Comparison of ENCODE assay signal across 8 cellular contexts in the genomic region with DNA sequence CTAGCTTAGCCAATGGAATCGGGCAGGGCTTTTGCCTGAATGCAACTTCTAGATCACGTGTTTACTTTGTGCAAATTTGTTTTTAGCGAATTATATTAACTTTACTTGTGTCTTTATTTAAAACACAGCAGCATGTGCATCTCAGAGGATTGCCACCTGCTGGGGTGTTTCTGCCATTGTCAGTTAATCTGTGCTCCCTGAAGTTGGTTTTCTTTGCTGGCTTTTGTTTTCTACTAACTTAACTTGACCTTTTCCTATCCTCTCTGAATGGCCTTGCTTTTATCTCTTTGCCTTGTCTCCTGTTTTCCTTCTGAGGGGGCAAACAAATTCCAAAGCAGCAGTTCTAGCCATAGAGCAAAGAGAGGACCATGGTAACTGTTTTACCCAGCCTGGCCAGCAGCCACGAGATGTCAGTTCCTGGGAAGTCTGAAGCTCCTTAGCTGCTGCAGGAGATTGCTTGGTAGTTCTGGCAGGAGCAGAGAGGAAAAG.
DNase-seq lines count a peak whose midpoint lies in the region; ATAC-seq and TF ChIP-seq lines count a peak whose summit lies in the region.

No MANE protein-coding gene starts in this region.

- no peak for ATAC-seq in activated CD8-positive, alpha-beta T cell treated with anti-CD3 and anti-CD28 coated beads for 36 hours
- no peak for ATAC-seq in activated CD8-positive, alpha-beta T cell treated with anti-CD3 and anti-CD28 coated beads, Interleukin-2, amount 10 ng/mL, durations not matched to agents 7 days and 5 days
- ATAC-seq in HG03457 (IDR thresholded peaks at IDR 0.05; ENCODE audit: unreplicated experiment), result peak; percentile 13
- ATAC-seq in activated CD8-positive, alpha-beta memory T cell treated with anti-CD3 and anti-CD28 coated beads, Interleukin-2, amount 10 ng/mL, durations not matched to agents 7 days and 5 days, result no peak

- no peaks in the 10 kb centered on the region for H3K9me3 Mint-ChIP-seq in activated CD8-positive, alpha-beta T cell treated with anti-CD3 and anti-CD28 coated beads for 36 hours
- H3K9me3 Mint-ChIP-seq in activated CD8-positive, alpha-beta T cell treated with anti-CD3 and anti-CD28 coated beads, Interleukin-2, amount 10 ng/mL, durations not matched to agents 7 days and 5 days (ENCODE audit: insufficient read depth), result no peaks in the 10 kb centered on the region
- no peaks in the 10 kb centered on the region for H3K9me3 Mint-ChIP-seq in activated CD8-positive, alpha-beta memory T cell treated with anti-CD3 and anti-CD28 coated beads, Interleukin-2, amount 10 ng/mL, durations not matched to agents 7 days and 5 days (ENCODE audit: low read depth)

- CTCF ChIA-PET in activated CD8-positive, alpha-beta T cell treated with anti-CD3 and anti-CD28 coated beads for 36 hours (lab: Charles Lee), result interaction anchor here (1.2 to 2.1 kb wide), 6 partner anchors 13 to 127 kb away, joined by 3 to 15 read pairs (median 3); no protein-coding TSS in a partner anchor
- CTCF ChIA-PET in activated CD8-positive, alpha-beta T cell treated with anti-CD3 and anti-CD28 coated beads, Interleukin-2, amount 10 ng/mL, durations not matched to agents 7 days and 5 days (lab: Charles Lee), result interaction anchor here (0.8 to 3.5 kb wide), 13 partner anchors 15 to 157 kb away, joined by 3 to 28 read pairs (median 3); no protein-coding TSS in a partner anchor
- CTCF ChIA-PET in activated CD8-positive, alpha-beta memory T cell treated with anti-CD3 and anti-CD28 coated beads, Interleukin-2, amount 10 ng/mL, durations not matched to agents 7 days and 5 days (lab: Charles Lee), result interaction anchor here (0.8 to 2.0 kb wide), 5 partner anchors 21 to 486 kb away, joined by 3 to 6 read pairs (median 4); no protein-coding TSS in a partner anchor

- H3K27ac ChIP-seq in brain microvascular endothelial cell, result peak overlapping the region; percentile 60

- H3K27me3 ChIP-seq in brain microvascular endothelial cell (replicated peaks), result no peaks in the 10 kb centered on the region

- no peaks in the 10 kb centered on the region for H3K36me3 ChIP-seq in brain microvascular endothelial cell (replicated peaks)

- no peak overlapping the region for H3K4me3 ChIP-seq in brain microvascular endothelial cell (ENCODE audit: low read depth, low read length)

- no peaks in the 10 kb centered on the region for H3K36me3 Mint-ChIP-seq in activated CD8-positive, alpha-beta T cell treated with anti-CD3 and anti-CD28 coated beads for 36 hours (ENCODE audit: low read depth)
- H3K36me3 Mint-ChIP-seq in activated CD8-positive, alpha-beta T cell treated with anti-CD3 and anti-CD28 coated beads, Interleukin-2, amount 10 ng/mL, durations not matched to agents 7 days and 5 days (ENCODE audit: low read depth), result no peaks in the 10 kb centered on the region
- no peaks in the 10 kb centered on the region for H3K36me3 Mint-ChIP-seq in activated CD8-positive, alpha-beta memory T cell treated with anti-CD3 and anti-CD28 coated beads, Interleukin-2, amount 10 ng/mL, durations not matched to agents 7 days and 5 days

- TF ChIP-seq CTCF in activated CD8-positive, alpha-beta T cell treated with anti-CD3 and anti-CD28 coated beads for 36 hours (IDR thresholded peaks at IDR 0.05), result no peak
- peak; percentile 76 for TF ChIP-seq CTCF in brain microvascular endothelial cell (IDR thresholded peaks at IDR 0.05; ENCODE audit: low read depth, low read length, missing control alignments)

- POLR2A ChIA-PET in activated CD8-positive, alpha-beta T cell treated with anti-CD3 and anti-CD28 coated beads for 36 hours (lab: Charles Lee), result no interaction called here
- POLR2A ChIA-PET in activated CD8-positive, alpha-beta T cell treated with anti-CD3 and anti-CD28 coated beads, Interleukin-2, amount 10 ng/mL, durations not matched to agents 7 days and 5 days (lab: Charles Lee), result no interaction called here

- DNase-seq in activated CD8-positive, alpha-beta T cell treated with anti-CD3 and anti-CD28 coated beads for 36 hours, result peak; percentile 23
- no peak for DNase-seq in activated CD8-positive, alpha-beta T cell treated with anti-CD3 and anti-CD28 coated beads, Interleukin-2, amount 10 ng/mL, durations not matched to agents 7 days and 5 days
- DNase-seq in brain microvascular endothelial cell (peak; percentile 53), myocyte (ENCODE audit: low read depth) (peak; percentile 50), NCI-H2029 (lab: John Stamatoyannopoulos, UW) (no peak), NCI-H2227 (lab: John Stamatoyannopoulos, UW; ENCODE audit: unreplicated experiment) (no peak)
- no peak for DNase-seq in activated CD8-positive, alpha-beta memory T cell treated with anti-CD3 and anti-CD28 coated beads, Interleukin-2, amount 10 ng/mL, durations not matched to agents 7 days and 5 days

- intact Hi-C loops in activated CD8-positive, alpha-beta T cell treated with anti-CD3 and anti-CD28 coated beads for 36 hours (cut with micrococcal nuclease), result loop anchor here (5.0 kb wide), 1 partner anchor 101 kb away; no protein-coding TSS in a partner anchor

- H3K27ac Mint-ChIP-seq in activated CD8-positive, alpha-beta T cell treated with anti-CD3 and anti-CD28 coated beads for 36 hours, result peak overlapping the region; percentile 22
- H3K27ac Mint-ChIP-seq in activated CD8-positive, alpha-beta T cell treated with anti-CD3 and anti-CD28 coated beads, Interleukin-2, amount 10 ng/mL, durations not matched to agents 7 days and 5 days, result no peak overlapping the region
- H3K27ac Mint-ChIP-seq in activated CD8-positive, alpha-beta memory T cell treated with anti-CD3 and anti-CD28 coated beads, Interleukin-2, amount 10 ng/mL, durations not matched to agents 7 days and 5 days, result no peak overlapping the region

- peaks cover 32% of the 10 kb centered on the region for H3K4me1 Mint-ChIP-seq in activated CD8-positive, alpha-beta T cell treated with anti-CD3 and anti-CD28 coated beads for 36 hours (ENCODE audit: low read depth)
- peaks cover 11% of the 10 kb centered on the region for H3K4me1 Mint-ChIP-seq in activated CD8-positive, alpha-beta T cell treated with anti-CD3 and anti-CD28 coated beads, Interleukin-2, amount 10 ng/mL, durations not matched to agents 7 days and 5 days (ENCODE audit: low read depth)
- peaks cover 18% of the 10 kb centered on the region for H3K4me1 Mint-ChIP-seq in activated CD8-positive, alpha-beta memory T cell treated with anti-CD3 and anti-CD28 coated beads, Interleukin-2, amount 10 ng/mL, durations not matched to agents 7 days and 5 days

- peak overlapping the region; percentile 18 for H3K4me3 Mint-ChIP-seq in activated CD8-positive, alpha-beta T cell treated with anti-CD3 and anti-CD28 coated beads for 36 hours
- H3K4me3 Mint-ChIP-seq in activated CD8-positive, alpha-beta T cell treated with anti-CD3 and anti-CD28 coated beads, Interleukin-2, amount 10 ng/mL, durations not matched to agents 7 days and 5 days, result no peak overlapping the region
- H3K4me3 Mint-ChIP-seq in activated CD8-positive, alpha-beta memory T cell treated with anti-CD3 and anti-CD28 coated beads, Interleukin-2, amount 10 ng/mL, durations not matched to agents 7 days and 5 days, result no peak overlapping the region

- peaks cover 29% of the 10 kb centered on the region for H3K27me3 Mint-ChIP-seq in activated CD8-positive, alpha-beta T cell treated with anti-CD3 and anti-CD28 coated beads for 36 hours
- peaks cover 19% of the 10 kb centered on the region for H3K27me3 Mint-ChIP-seq in activated CD8-positive, alpha-beta T cell treated with anti-CD3 and anti-CD28 coated beads, Interleukin-2, amount 10 ng/mL, durations not matched to agents 7 days and 5 days (ENCODE audit: low read depth)
- H3K27me3 Mint-ChIP-seq in activated CD8-positive, alpha-beta memory T cell treated with anti-CD3 and anti-CD28 coated beads, Interleukin-2, amount 10 ng/mL, durations not matched to agents 7 days and 5 days, result peaks cover 15% of the 10 kb centered on the region

- in situ Hi-C loops in brain microvascular endothelial cell (cut with HindIII; ENCODE audit: low pct_ligation_motif_present, low sequenced_read_pairs), result no loop called here

Comparison
In these comparisons a context has a peak if more than half of its experiments do, and no peak if none do; other contexts are left out.
1. DNase-seq: peak in activated CD8-positive, alpha-beta T cell treated with anti-CD3 and anti-CD28 coated beads for 36 hours (single experiment), brain microvascular endothelial cell (single experiment) and myocyte (single experiment); none in activated CD8-positive, alpha-beta T cell treated with anti-CD3 and anti-CD28 coated beads, Interleukin-2, amount 10 ng/mL, durations not matched to agents 7 days and 5 days (single experiment), NCI-H2029 (single experiment), activated CD8-positive, alpha-beta memory T cell treated with anti-CD3 and anti-CD28 coated beads, Interleukin-2, amount 10 ng/mL, durations not matched to agents 7 days and 5 days (single experiment) and NCI-H2227 (single experiment).